ENCODE assay signal across 8 cellular contexts in the genomic region with DNA sequence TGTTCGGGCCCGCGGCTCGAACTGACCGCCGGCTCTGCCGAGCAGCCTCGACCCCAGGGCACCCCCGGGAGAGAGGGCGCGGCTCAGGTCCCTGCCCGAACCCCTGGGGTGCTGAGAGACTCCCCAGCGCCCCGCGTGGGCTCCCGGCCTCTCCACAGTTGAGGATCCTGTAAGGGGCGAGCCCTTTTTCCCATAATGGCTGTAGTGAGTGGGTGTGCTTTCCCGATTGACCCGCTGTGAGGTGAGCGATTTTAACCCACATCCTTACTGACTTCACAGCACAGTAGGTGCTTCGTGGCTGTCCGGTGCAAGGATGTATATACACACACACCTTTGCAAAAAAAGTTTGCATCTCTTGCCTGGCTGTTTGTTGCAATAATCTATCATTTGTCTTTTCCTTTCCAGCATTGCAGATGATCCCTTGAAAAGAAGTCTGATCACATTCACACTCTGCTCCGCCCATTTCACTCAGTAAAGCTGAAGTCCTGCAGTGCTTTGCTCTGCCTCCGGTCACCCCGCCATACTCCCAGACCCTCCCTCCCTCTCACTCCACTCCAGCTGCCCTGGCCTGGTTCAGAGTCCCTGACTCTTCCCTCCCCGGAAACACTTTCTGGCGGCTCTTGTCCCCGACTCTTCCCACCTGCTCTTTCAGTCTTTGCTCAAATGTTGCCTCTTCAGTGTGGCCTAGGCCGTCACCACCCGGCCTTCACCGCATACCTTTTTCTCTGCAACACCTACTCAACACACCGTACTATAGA. TPM values are rescaled to one million over a fixed set of nuclear protein-coding genes. Genes with fewer than 3 reads are reported as not detected.
DNase-seq lines count a peak whose midpoint lies in the region; ATAC-seq and TF ChIP-seq lines count a peak whose summit lies in the region.

No MANE protein-coding gene starts in this region.

- peak overlapping the region; percentile 86 for H3K4me2 ChIP-seq in OCI-LY1 (ENCODE audit: low read length)

- no peaks in the 10 kb centered on the region for H3K27me3 ChIP-seq in OCI-LY1 (ENCODE audit: insufficient read depth, low read length)
- no peaks in the 10 kb centered on the region for H3K27me3 ChIP-seq in duodenal mucosa (ENCODE audit: control insufficient read depth in 1 of 2, insufficient read depth in 2 of 2, low read length in 2 of 2)

- peaks cover 30% of the 10 kb centered on the region for H3K4me1 ChIP-seq in OCI-LY1 (ENCODE audit: insufficient read depth, low read length, severe bottlenecking)
- H3K4me1 ChIP-seq in duodenal mucosa (ENCODE audit: control insufficient read depth in 1 of 2, insufficient read depth in 2 of 2, low read length in 2 of 2) = peaks cover 22 to 23% of the 10 kb centered on the region in 2 donors

- H3K4me3 ChIP-seq in GM12875 (ENCODE audit: low read depth, low read length) (peak overlapping the region; percentile 93), OCI-LY1 (ENCODE audit: low read depth, low read length, poor library complexity, severe bottlenecking) (peak overlapping the region; percentile 85), duodenal mucosa (ENCODE audit: low read depth in 1 of 2, low read length in 2 of 2) (peak overlapping the region; percentile 78 to 80)

- no peak overlapping the region for H2AFZ ChIP-seq in OCI-LY1 (ENCODE audit: low read length)

- H3F3A ChIP-seq in OCI-LY1 (ENCODE audit: insufficient read depth, low read length) = no peaks in the 10 kb centered on the region

- peak overlapping the region; percentile 82 to 94 (median 86) for H3K4me3 Mint-ChIP-seq in naive thymus-derived CD8-positive, alpha-beta T cell

- DNase-seq in naive thymus-derived CD8-positive, alpha-beta T cell = no peak
- DNase-seq in GM03348 (ENCODE audit: low spot score) (no peak), ecto neural progenitor cell (ENCODE audit: low spot score) (no peak)

- H3K36me3 ChIP-seq in OCI-LY1 (ENCODE audit: insufficient read depth, low read length) (peaks cover 67% of the 10 kb centered on the region), duodenal mucosa (ENCODE audit: control insufficient read depth in 1 of 2, insufficient read depth in 2 of 2, low read length in 2 of 2) (peaks cover 17 to 42% of the 10 kb centered on the region in 2 donors)

- no peak for TF ChIP-seq CTCF in 22Rv1 (IDR thresholded peaks at IDR 0.05)
- peak; percentile 23; the same call in 1 of the 2 replicates for TF ChIP-seq CTCF in GM12875 (IDR thresholded peaks at IDR 0.05; ENCODE audit: borderline replicate concordance, insufficient read depth, low read depth, low read length)
- TF ChIP-seq CTCF in OCI-LY1 (IDR thresholded peaks at IDR 0.05; ENCODE audit: low read length) = no peak

- H3K9me2 ChIP-seq in OCI-LY1 (ENCODE audit: low read depth, low read length) = no peaks in the 10 kb centered on the region

- H3K9me3 ChIP-seq in OCI-LY1 (ENCODE audit: low read length) = no peaks in the 10 kb centered on the region
- no peaks in the 10 kb centered on the region for H3K9me3 ChIP-seq in duodenal mucosa (ENCODE audit: control insufficient read depth in 1 of 2, low read length in 2 of 2)

- peaks cover 0 to 48% (median 2%) of the 10 kb centered on the region in 3 donors for H3K36me3 Mint-ChIP-seq in naive thymus-derived CD8-positive, alpha-beta T cell

- POLR2A ChIA-PET in naive thymus-derived CD8-positive, alpha-beta T cell (lab: Charles Lee) = interaction anchor here (0.6 to 4.1 kb wide), 11 partner anchors 12 to 753 kb away, joined by 3 to 35 read pairs (median 5); partner anchors contain the start of genes PTTG1IP, SLX9 and SUMO3

- H3K9ac ChIP-seq in OCI-LY1 (ENCODE audit: low read length) (peak overlapping the region; percentile 90), duodenal mucosa (ENCODE audit: low read depth in 1 of 2, low read length in 2 of 2) (peak overlapping the region; percentile 48 to 62)

- peak in 1 of 2 donors; percentile 3 for ATAC-seq in naive thymus-derived CD8-positive, alpha-beta T cell
- ATAC-seq in HG02885 (IDR thresholded peaks at IDR 0.05; ENCODE audit: poor library complexity, unreplicated experiment) = no peak

- peaks cover 20 to 48% (median 41%) of the 10 kb centered on the region in 4 donors for H3K4me1 Mint-ChIP-seq in naive thymus-derived CD8-positive, alpha-beta T cell

- H3K27ac Mint-ChIP-seq in naive thymus-derived CD8-positive, alpha-beta T cell = peak overlapping the region; percentile 48 to 92 (median 88)

- peak overlapping the region; percentile 75 for H3K27ac ChIP-seq in 22Rv1
- H3K27ac ChIP-seq in OCI-LY1 (ENCODE audit: low read depth, low read length, poor library complexity, severe bottlenecking) = peak overlapping the region; percentile 31
- no peak overlapping the region for H3K27ac ChIP-seq in duodenal mucosa (ENCODE audit: low read depth, low read length)

- no peaks in the 10 kb centered on the region for H3K27me3 Mint-ChIP-seq in naive thymus-derived CD8-positive, alpha-beta T cell

- no peaks in the 10 kb centered on the region for H4K20me1 ChIP-seq in OCI-LY1 (ENCODE audit: insufficient read depth, low read length)

- no peaks in the 10 kb centered on the region for H3K9me3 Mint-ChIP-seq in naive thymus-derived CD8-positive, alpha-beta T cell

- peaks cover 38% of the 10 kb centered on the region for H3K79me2 ChIP-seq in OCI-LY1 (ENCODE audit: insufficient read depth, low read length)

RNA-seq across cellular contexts. Expression of gene UBE2G2, which starts 1.0 kb away (rescaled TPM):
- 100 to 1,000 TPM; 167 to 186 TPM for total RNA-seq in naive thymus-derived CD8-positive, alpha-beta T cell
- polyA plus RNA-seq in naive thymus-derived CD8-positive, alpha-beta T cell = 10 to 100 TPM; 56.2 to 72.8 (median 62.3) TPM

RNA-seq across cellular contexts. Expression of gene SUMO3, which starts 15.3 kb away (rescaled TPM):
- 10 to 100 TPM; 50.2 to 54.6 TPM for total RNA-seq in naive thymus-derived CD8-positive, alpha-beta T cell
- polyA plus RNA-seq in naive thymus-derived CD8-positive, alpha-beta T cell = 10 to 100 TPM; 82.8 to 94.1 (median 86.7) TPM
